Comparison of ENCODE assay signal across 7 cellular contexts in genomic region chr16:2468142-2468724, GRCh38. TPM values are rescaled to one million over a fixed set of nuclear protein-coding genes. Genes with fewer than 3 reads are reported as not detected.
DNase-seq lines count a peak whose midpoint lies in the region; ATAC-seq and TF ChIP-seq lines count a peak whose summit lies in the region.
"Had no signal": no experiment of that assay in that cellular context is flagged by ENCODE, and none has a peak within 500 bp of the region (broad histone marks: within the 10 kb centered on the region; RNA-seq: fewer than 3 reads in every experiment).

No MANE protein-coding gene starts in this region.

- H2AK5ac ChIP-seq in mesenchymal stem cell (ENCODE audit: low read length, severe bottlenecking) = no peak overlapping the region

- peak overlapping the region; percentile 34 for H2BK15ac ChIP-seq in mesenchymal stem cell (ENCODE audit: low read depth, poor library complexity, severe bottlenecking)

- CTCF ChIA-PET in activated B cell treated with CpG ODN at 0.5 μM for 24 hours (lab: Charles Lee) = interaction anchor here (0.6 to 1.4 kb wide), 2 partner anchors 19 to 450 kb away, joined by 3 to 7 read pairs; no protein-coding TSS in a partner anchor

- H3K27me3 Mint-ChIP-seq in activated B cell treated with CpG ODN at 0.5 μM for 24 hours = peaks cover 20% of the 10 kb centered on the region

- H3K9me3 ChIP-seq in mesenchymal stem cell (ENCODE audit: control insufficient read depth, low read length) = no peaks in the 10 kb centered on the region

- 1% methylated on average over 38 of the region's 51 CpGs for WGBS in mesenchymal stem cell

- H4K8ac ChIP-seq in mesenchymal stem cell (ENCODE audit: low read length) = peak overlapping the region; percentile 94

- POLR2A ChIA-PET in activated B cell treated with CpG ODN at 0.5 μM for 24 hours (lab: Charles Lee) = interaction anchor here (0.6 to 1.6 kb wide), 5 partner anchors 9 to 1944 kb away, joined by 3 to 8 read pairs (median 5); partner anchors contain the start of genes RPS2 and TEDC2

- peak overlapping the region in 1 of 2 experiments; percentile 55 for H2BK12ac ChIP-seq in mesenchymal stem cell (ENCODE audit: low read length in 2 of 2)

- peak; percentile 36 for ATAC-seq in activated B cell treated with CpG ODN at 0.5 μM for 24 hours (ENCODE audit: low read depth)
- ATAC-seq in GM18861 (IDR thresholded peaks at IDR 0.05; ENCODE audit: unreplicated experiment) = no peak

- no peaks in the 10 kb centered on the region for H3K36me3 Mint-ChIP-seq in activated B cell treated with CpG ODN at 0.5 μM for 24 hours (ENCODE audit: low read depth)
- H3K36me3 Mint-ChIP-seq: CD4-positive, alpha-beta memory T cell had no signal

- peaks cover 23 to 34% of the 10 kb centered on the region in 2 experiments for H3K27me3 ChIP-seq in mesenchymal stem cell (ENCODE audit: control insufficient read depth in 1 of 2, insufficient read depth in 1 of 2, low read length in 2 of 2)

- peak overlapping the region; percentile 71 for H3K4me3 Mint-ChIP-seq in activated B cell treated with CpG ODN at 0.5 μM for 24 hours

- peak overlapping the region in 1 of 2 experiments; percentile 86 for H3K4ac ChIP-seq in mesenchymal stem cell (ENCODE audit: low read depth in 1 of 2, low read length in 2 of 2)

- H3K4me1 Mint-ChIP-seq in activated B cell treated with CpG ODN at 0.5 μM for 24 hours = peaks cover 42% of the 10 kb centered on the region

- no peak for TF ChIP-seq CTCF in activated B cell treated with CpG ODN at 0.5 μM for 24 hours (IDR thresholded peaks at IDR 0.05)

- H3K36me3 ChIP-seq in mesenchymal stem cell (ENCODE audit: control insufficient read depth in 1 of 2, insufficient read depth in 2 of 2, low read depth in 1 of 2, low read length in 2 of 2) = peaks cover 0 to 9% of the 10 kb centered on the region in 2 experiments

- H3K27ac ChIP-seq in mesenchymal stem cell (ENCODE audit: low read length, poor library complexity, severe bottlenecking) = no peak overlapping the region

- H4K91ac ChIP-seq in mesenchymal stem cell (ENCODE audit: low read length) = peak overlapping the region; percentile 90

- peaks cover 2% of the 10 kb centered on the region for H3K79me1 ChIP-seq in mesenchymal stem cell (replicated peaks; ENCODE audit: low read length, poor library complexity, severe bottlenecking)

- peak overlapping the region; percentile 27 for H2BK120ac ChIP-seq in mesenchymal stem cell (ENCODE audit: low read depth, low read length)

- H3K9me3 Mint-ChIP-seq in activated B cell treated with CpG ODN at 0.5 μM for 24 hours = no peaks in the 10 kb centered on the region
- H3K9me3 Mint-ChIP-seq: CD4-positive, alpha-beta memory T cell had no signal

- no peak overlapping the region for H3K27ac Mint-ChIP-seq in activated B cell treated with CpG ODN at 0.5 μM for 24 hours
- H3K27ac Mint-ChIP-seq: CD4-positive, alpha-beta memory T cell had no signal

- DNase-seq in NCI-H1417 (lab: John Stamatoyannopoulos, UW) (peak; percentile 91 to 97 (median 95)), NCI-H1417 treated with DMSO at 0.1 percent for 48 hours (lab: John Stamatoyannopoulos, UW) (no peak), activated B cell treated with CpG ODN at 0.5 μM for 24 hours (no peak), mesenchymal stem cell (peak; percentile 55), superior temporal gyrus (ENCODE audit: extremely low spot score) (no peak)

- H2AFZ ChIP-seq in mesenchymal stem cell (ENCODE audit: low read depth, low read length) = peak overlapping the region; percentile 86

- peak overlapping the region; percentile 77 for H3K9ac ChIP-seq in mesenchymal stem cell (ENCODE audit: low read length)

- peaks cover 46% of the 10 kb centered on the region for H3K4me1 ChIP-seq in mesenchymal stem cell (ENCODE audit: control insufficient read depth, insufficient read depth, low read depth, low read length)

- H3K23ac ChIP-seq in mesenchymal stem cell (ENCODE audit: low read length in 2 of 2) = peak overlapping the region in 1 of 2 experiments; percentile 87

- peak overlapping the region; percentile 56 to 74 for H3K4me3 ChIP-seq in mesenchymal stem cell (ENCODE audit: insufficient read depth in 1 of 2, low read depth in 1 of 2, low read length in 2 of 2)

- peak overlapping the region; percentile 91 to 96 for H3K18ac ChIP-seq in mesenchymal stem cell (ENCODE audit: low read depth in 1 of 2, low read length in 2 of 2)

- H3K14ac ChIP-seq in mesenchymal stem cell (ENCODE audit: low read length in 2 of 2) = peak overlapping the region in 1 of 2 experiments; percentile 78

- H2BK5ac ChIP-seq in mesenchymal stem cell (ENCODE audit: low read depth, low read length, poor library complexity, severe bottlenecking) = peak overlapping the region; percentile 8

- H3K4me2 ChIP-seq in mesenchymal stem cell (ENCODE audit: low read length, poor library complexity, severe bottlenecking) = peak overlapping the region; percentile 97

- intact Hi-C loops in activated B cell treated with CpG ODN at 0.5 μM for 24 hours (cut with micrococcal nuclease) = loop anchor here (2.0 kb wide), 1 partner anchor 19 kb away; no protein-coding TSS in a partner anchor

RNA-seq across cellular contexts. Expression of gene NTN3, which starts 2.9 kb away (rescaled TPM):
- total RNA-seq in activated B cell treated with CpG ODN at 0.5 μM for 24 hours = not detected in 2 replicates
- polyA plus RNA-seq in mesenchymal stem cell (2013, experiment 1 of 2) = 0.14 TPM
- 0.15 TPM for polyA plus RNA-seq in mesenchymal stem cell (2013, experiment 2 of 2)
- total RNA-seq: CD4-positive, alpha-beta memory T cell had no signal
- polyA plus RNA-seq: CD4-positive, alpha-beta memory T cell had no signal

RNA-seq across cellular contexts. Expression of gene TBC1D24, which starts 6.7 kb away (rescaled TPM):
- total RNA-seq in activated B cell treated with CpG ODN at 0.5 μM for 24 hours = 9.1 and 12.6 TPM in 2 replicates
- polyA plus RNA-seq in mesenchymal stem cell (2013, experiment 1 of 2) = 4.9 TPM
- 4.1 TPM for polyA plus RNA-seq in mesenchymal stem cell (2013, experiment 2 of 2)

RNA-seq across cellular contexts. Expression of gene TEDC2, which starts 8.3 kb away (rescaled TPM):
- 3.4 and 4.4 TPM in 2 replicates for total RNA-seq in activated B cell treated with CpG ODN at 0.5 μM for 24 hours
- polyA plus RNA-seq in mesenchymal stem cell (2013, experiment 1 of 2) = 3.4 TPM
- polyA plus RNA-seq in mesenchymal stem cell (2013, experiment 2 of 2) = 3.5 TPM

RNA-seq across cellular contexts. Expression of gene CCNF, which starts 39.0 kb away (rescaled TPM):
- total RNA-seq in activated B cell treated with CpG ODN at 0.5 μM for 24 hours = 5.3 and 5.5 TPM in 2 replicates
- 2.7 TPM for polyA plus RNA-seq in mesenchymal stem cell (2013, experiment 1 of 2)
- polyA plus RNA-seq in mesenchymal stem cell (2013, experiment 2 of 2) = 2.7 TPM

RNA-seq across cellular contexts. Expression of gene ATP6V0C, which starts 45.5 kb away (rescaled TPM):
- 74.9 and 91.4 TPM in 2 replicates for total RNA-seq in activated B cell treated with CpG ODN at 0.5 μM for 24 hours
- 498 TPM for polyA plus RNA-seq in mesenchymal stem cell (2013, experiment 1 of 2)
- polyA plus RNA-seq in mesenchymal stem cell (2013, experiment 2 of 2) = 484 TPM

Comparison
In these comparisons a context has a peak if more than half of its experiments do, and no peak if none do; other contexts are left out.
1. DNase-seq: peak in NCI-H1417 (3 of 3) and mesenchymal stem cell (single experiment); none in NCI-H1417 treated with DMSO at 0.1 percent for 48 hours (single experiment), activated B cell treated with CpG ODN at 0.5 μM for 24 hours (single experiment) and superior temporal gyrus (single experiment).